In genomic region chr5:124034963-124035362, GRCh38 we compare ENCODE assay signal across 1 cellular context.
TF ChIP-seq lines count a peak whose summit lies in the region.

No MANE protein-coding gene starts in this region.

TF ChIP-seq in GM12878, 131 proteins besides CTCF, POLR2A, EP300 and RAD21 (continued from another document and continues in another):
- TF ChIP-seq REST (IDR thresholded peaks at IDR 0.05; ENCODE audit: low read depth, low read length) (no peak), TCF12 (IDR thresholded peaks at IDR 0.05; ENCODE audit: low read depth, low read length) (0 out of 2 replicates have a peak, but pooled peaks have one; percentile 68), MYC (IDR thresholded peaks at IDR 0.05; ENCODE audit: insufficient read depth, insufficient read length, insufficient replicate concordance, low read length, severe bottlenecking) (no peak), ZNF622 (IDR thresholded peaks at IDR 0.05) (no peak), GABPA (IDR thresholded peaks at IDR 0.05; ENCODE audit: low read depth) (no peak), CHD1 (IDR thresholded peaks at IDR 0.05; ENCODE audit: low read depth, low read length) (no peak), SUPT20H (IDR thresholded peaks at IDR 0.05; ENCODE audit: borderline replicate concordance, control insufficient read depth, low read depth, low read length) (no peak), KDM1A (IDR thresholded peaks at IDR 0.05; ENCODE audit: borderline replicate concordance) (no peak), SMAD5 (IDR thresholded peaks at IDR 0.05; ENCODE audit: low read depth) (no peak), NBN (IDR thresholded peaks at IDR 0.05) (no peak), MYB (IDR thresholded peaks at IDR 0.05; ENCODE audit: borderline replicate concordance, low read depth, low read length) (0 out of 2 replicates have a peak, but pooled peaks have one; percentile 66), TCF7 (IDR thresholded peaks at IDR 0.05; ENCODE audit: borderline replicate concordance) (peak; percentile 19; the same call in 1 of the 2 replicates), ZBTB33 (IDR thresholded peaks at IDR 0.05) (no peak), BACH1 (IDR thresholded peaks at IDR 0.05; ENCODE audit: borderline replicate concordance) (peak; percentile 56; the same call in 1 of the 2 replicates), SMARCA5 (IDR thresholded peaks at IDR 0.05) (no peak), POLR2AphosphoS2 (IDR thresholded peaks at IDR 0.05; ENCODE audit: low read depth, low read length) (no peak), NKRF (conservative IDR thresholded peaks at IDR 0.05) (no peak), SMC3 (IDR thresholded peaks at IDR 0.05; ENCODE audit: borderline replicate concordance, low read length) (no peak; the same call in 1 of the 2 replicates), YBX1 (IDR thresholded peaks at IDR 0.05) (no peak), MEF2A (IDR thresholded peaks at IDR 0.05; ENCODE audit: insufficient read depth, low read depth, low read length) (peak; percentile 90), ZNF687 (IDR thresholded peaks at IDR 0.05) (no peak), MTA2 (IDR thresholded peaks at IDR 0.05; ENCODE audit: low read depth) (peak; percentile 95), SIX5 (IDR thresholded peaks at IDR 0.05; ENCODE audit: low read depth, low read length, severe bottlenecking) (no peak), POU2F2 (IDR thresholded peaks at IDR 0.05; ENCODE audit: borderline replicate concordance, low read depth, low read length) (peak; percentile 86), PAX8 (IDR thresholded peaks at IDR 0.05) (no peak), E2F8 (IDR thresholded peaks at IDR 0.05; ENCODE audit: low read depth, partially characterized antibody) (no peak), NFXL1 (IDR thresholded peaks at IDR 0.05; ENCODE audit: borderline replicate concordance) (no peak), JUNB (IDR thresholded peaks at IDR 0.05) (peak; percentile 24; the same call in 1 of the 2 replicates), ASH2L (IDR thresholded peaks at IDR 0.05; ENCODE audit: borderline replicate concordance, low read depth) (no peak), RELB (IDR thresholded peaks at IDR 0.05; ENCODE audit: low read depth) (peak; percentile 97), MTA3 (IDR thresholded peaks at IDR 0.05; ENCODE audit: borderline replicate concordance, low read length) (no peak), SPI1 (IDR thresholded peaks at IDR 0.05; ENCODE audit: borderline replicate concordance, insufficient read depth, low read depth, low read length) (peak; percentile 87), SKIL (IDR thresholded peaks at IDR 0.05; ENCODE audit: low read depth, poor library complexity, severe bottlenecking) (peak; percentile 85), FOS (IDR thresholded peaks at IDR 0.05; ENCODE audit: borderline replicate concordance, extremely low read depth, insufficient read length) (no peak), CREB1 (IDR thresholded peaks at IDR 0.05; ENCODE audit: low read depth) (0 out of 2 replicates have a peak, but pooled peaks have one; percentile 16), ZZZ3 (IDR thresholded peaks at IDR 0.05; ENCODE audit: control insufficient read depth, insufficient read length, low read depth) (no peak), ELK1 (IDR thresholded peaks at IDR 0.05; ENCODE audit: low read depth, low read length) (no peak), MXI1 (IDR thresholded peaks at IDR 0.05; ENCODE audit: low read depth, low read length) (peak; percentile 83), SREBF2 (IDR thresholded peaks at IDR 0.05; ENCODE audit: low read length) (no peak), USF1 (IDR thresholded peaks at IDR 0.05; ENCODE audit: borderline replicate concordance, extremely low read length, insufficient read depth, low read depth, low read length) (no peak)
